Comparison of ENCODE assay signal across 1 cellular context in the genomic region with DNA sequence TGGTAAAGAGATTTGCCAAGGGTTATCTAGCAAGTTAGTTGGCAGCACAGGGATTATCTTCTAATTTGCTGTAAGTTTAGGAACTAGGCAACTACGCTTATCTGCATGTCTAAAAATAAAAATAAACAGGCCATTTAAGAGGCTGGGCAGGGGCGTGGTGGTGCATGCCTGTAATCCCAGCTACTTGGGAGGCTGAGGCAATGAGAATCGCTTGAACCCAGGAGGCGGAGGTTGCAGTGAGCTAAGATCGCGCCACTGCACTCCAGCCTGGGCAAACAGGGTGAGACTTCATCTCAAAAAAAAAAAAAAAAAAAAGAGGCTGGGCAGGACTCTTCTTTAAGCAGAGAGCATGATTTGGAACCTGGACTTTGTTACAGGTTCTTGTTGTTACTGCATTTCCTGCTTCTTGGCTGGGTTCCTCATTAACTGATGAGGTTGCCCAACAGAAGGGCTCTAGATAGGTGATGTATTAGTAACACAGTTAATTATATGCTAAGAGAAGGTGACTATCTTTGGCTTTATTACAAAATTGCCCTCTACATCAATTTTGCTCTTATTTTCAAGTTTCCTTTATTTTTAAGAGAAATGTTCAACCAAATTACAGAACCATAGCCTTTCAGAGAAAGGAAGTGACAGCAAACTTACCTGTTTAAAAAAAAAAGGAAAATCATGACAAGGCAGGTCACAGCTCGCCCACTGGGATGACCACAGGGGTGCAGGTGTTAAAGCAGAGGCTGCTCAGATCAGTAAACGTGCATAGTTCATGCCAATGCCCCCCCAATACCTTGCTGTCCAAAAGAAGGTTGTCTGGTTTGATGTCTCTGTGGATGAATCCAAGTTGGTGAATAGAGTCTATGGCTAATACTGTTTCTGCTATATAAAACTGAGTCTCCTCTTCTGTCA.
A peak's percentile ranks its signal among the peaks of the same experiment; 100 is the strongest.
TF ChIP-seq lines count a peak whose summit lies in the region.

No MANE protein-coding gene starts in this region.

TF ChIP-seq in liver, 16 proteins besides CTCF, POLR2A, EP300 and RAD21 (continued from another document):
- TF ChIP-seq, protein P1, sequence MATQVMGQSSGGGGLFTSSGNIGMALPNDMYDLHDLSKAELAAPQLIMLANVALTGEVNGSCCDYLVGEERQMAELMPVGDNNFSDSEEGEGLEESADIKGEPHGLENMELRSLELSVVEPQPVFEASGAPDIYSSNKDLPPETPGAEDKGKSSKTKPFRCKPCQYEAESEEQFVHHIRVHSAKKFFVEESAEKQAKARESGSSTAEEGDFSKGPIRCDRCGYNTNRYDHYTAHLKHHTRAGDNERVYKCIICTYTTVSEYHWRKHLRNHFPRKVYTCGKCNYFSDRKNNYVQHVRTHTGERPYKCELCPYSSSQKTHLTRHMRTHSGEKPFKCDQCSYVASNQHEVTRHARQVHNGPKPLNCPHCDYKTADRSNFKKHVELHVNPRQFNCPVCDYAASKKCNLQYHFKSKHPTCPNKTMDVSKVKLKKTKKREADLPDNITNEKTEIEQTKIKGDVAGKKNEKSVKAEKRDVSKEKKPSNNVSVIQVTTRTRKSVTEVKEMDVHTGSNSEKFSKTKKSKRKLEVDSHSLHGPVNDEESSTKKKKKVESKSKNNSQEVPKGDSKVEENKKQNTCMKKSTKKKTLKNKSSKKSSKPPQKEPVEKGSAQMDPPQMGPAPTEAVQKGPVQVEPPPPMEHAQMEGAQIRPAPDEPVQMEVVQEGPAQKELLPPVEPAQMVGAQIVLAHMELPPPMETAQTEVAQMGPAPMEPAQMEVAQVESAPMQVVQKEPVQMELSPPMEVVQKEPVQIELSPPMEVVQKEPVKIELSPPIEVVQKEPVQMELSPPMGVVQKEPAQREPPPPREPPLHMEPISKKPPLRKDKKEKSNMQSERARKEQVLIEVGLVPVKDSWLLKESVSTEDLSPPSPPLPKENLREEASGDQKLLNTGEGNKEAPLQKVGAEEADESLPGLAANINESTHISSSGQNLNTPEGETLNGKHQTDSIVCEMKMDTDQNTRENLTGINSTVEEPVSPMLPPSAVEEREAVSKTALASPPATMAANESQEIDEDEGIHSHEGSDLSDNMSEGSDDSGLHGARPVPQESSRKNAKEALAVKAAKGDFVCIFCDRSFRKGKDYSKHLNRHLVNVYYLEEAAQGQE (IDR thresholded peaks at IDR 0.05), result peak; percentile 30
